11 cellular contexts compared by ENCODE assay signal in the genomic region with DNA sequence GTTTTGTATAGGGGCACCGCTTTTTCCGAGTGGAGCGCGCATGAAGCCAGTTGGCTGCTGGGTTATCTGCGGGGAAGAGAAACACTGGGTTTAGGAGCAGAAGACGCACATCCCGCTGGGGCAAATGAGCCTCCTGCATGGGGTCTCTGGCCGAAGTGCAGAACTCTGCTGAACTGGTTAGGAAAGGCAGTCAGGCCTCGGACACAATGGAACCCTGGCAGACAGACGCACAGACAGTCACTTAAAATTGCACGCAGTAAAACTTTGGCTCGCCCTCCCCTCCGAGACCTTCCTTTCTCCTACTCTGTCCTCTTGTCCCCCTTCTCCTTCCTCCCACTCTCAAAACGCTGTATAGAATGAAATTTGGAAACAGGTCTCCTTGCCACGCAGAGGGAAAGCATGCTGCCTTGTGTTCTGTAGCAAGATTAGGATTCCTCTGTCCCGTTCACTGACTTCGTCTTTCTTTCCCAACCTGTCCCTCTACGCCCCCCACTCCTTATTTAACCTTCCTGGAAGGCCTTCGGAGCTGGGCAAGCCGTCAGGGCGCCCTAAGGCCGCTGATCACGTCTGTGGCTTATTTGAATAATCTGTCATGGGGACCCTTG. TPM values are rescaled to one million over a fixed set of nuclear protein-coding genes. Genes with fewer than 3 reads are reported as not detected.
A peak's percentile ranks its signal among the peaks of the same experiment; 100 is the strongest.
DNase-seq lines count a peak whose midpoint lies in the region; ATAC-seq and TF ChIP-seq lines count a peak whose summit lies in the region.
"Had no signal": no experiment of that assay in that cellular context is flagged by ENCODE, and none has a peak within 500 bp of the region (broad histone marks: within the 10 kb centered on the region; RNA-seq: fewer than 3 reads in every experiment).

No MANE protein-coding gene starts in this region.

- TF ChIP-seq CTCF in right atrium auricular region (IDR thresholded peaks at IDR 0.05) (no peak), MCF 10A (IDR thresholded peaks at IDR 0.05; ENCODE audit: unreplicated experiment) (no peak), natural killer cell (IDR thresholded peaks at IDR 0.05) (no peak), uterus (IDR thresholded peaks at IDR 0.05) (no peak)

- H3K27ac Mint-ChIP-seq in MCF 10A (ENCODE audit: low read depth, unreplicated experiment) (peak overlapping the region; percentile 72), natural killer cell (peak overlapping the region in 1 of 2 donors; percentile 26)

- H3K36me3 ChIP-seq in right atrium auricular region = no peaks in the 10 kb centered on the region
- H3K36me3 ChIP-seq in uterus = no peaks in the 10 kb centered on the region
- H3K36me3 ChIP-seq: heart left ventricle had no signal

- H3K4me1 ChIP-seq in right atrium auricular region (peaks cover 0 to 50% of the 10 kb centered on the region in 2 donors), uterus (no peaks in the 10 kb centered on the region)

- intact Hi-C loops in Right ventricle myocardium inferior (cut with DNase I) (loop anchor here (5.0 to 10.0 kb wide), 2 partner anchors 797 to 1279 kb away; no protein-coding TSS in a partner anchor), MCF 10A (cut with micrococcal nuclease) (no loop called here), natural killer cell (cut with micrococcal nuclease) (loop anchor here (2.0 to 10.0 kb wide), 4 partner anchors 21 to 1307 kb away; a partner anchor contains a TSS), uterus (cut with DNase I; ENCODE audit: low total_unique reads) (loop anchor here (5.0 kb wide), 1 partner anchor 307 kb away; no protein-coding TSS in a partner anchor)

- H3K4me1 Mint-ChIP-seq in MCF 10A (ENCODE audit: insufficient read depth, unreplicated experiment) = peaks cover 11% of the 10 kb centered on the region
- peaks cover 35 to 57% of the 10 kb centered on the region in 2 donors for H3K4me1 Mint-ChIP-seq in natural killer cell

- DNase-seq in Right ventricle myocardium inferior (ENCODE audit: missing footprints) = peak; percentile 48
- no peak for DNase-seq in right atrium auricular region (ENCODE audit: low spot score)
- DNase-seq in MCF 10A (ENCODE audit: unreplicated experiment) = no peak
- no peak for DNase-seq in natural killer cell
- DNase-seq in uterus = peak in 1 of 2 donors; percentile 19
- DNase-seq in stimulated activated CD4-positive, alpha-beta T cell treated with anti-CD3 and anti-CD28 coated beads, Interleukin-15, amount 100 ng/mL, for 24 hours = no peak
- no peak for DNase-seq in NK-92 treated with Interleukin-12 subunit alpha and Interleukin-12 subunit beta, amount 100 ng/mL, for 24 hours (lab: John Stamatoyannopoulos, UW)
- DNase-seq: C1 segment of cervical spinal cord, retina had no signal

- TF ChIP-seq POLR2A in uterus (IDR thresholded peaks at IDR 0.05) = no peak

- H3K27me3 Mint-ChIP-seq in MCF 10A (ENCODE audit: insufficient read depth, unreplicated experiment) = no peaks in the 10 kb centered on the region
- H3K27me3 Mint-ChIP-seq in natural killer cell (ENCODE audit: low read depth in 2 of 2) = peaks cover 74 to 75% of the 10 kb centered on the region in 2 donors

- H3K36me3 Mint-ChIP-seq in MCF 10A (ENCODE audit: insufficient read depth, unreplicated experiment) (peaks cover 15% of the 10 kb centered on the region), natural killer cell (peaks cover 6% of the 10 kb centered on the region)

- BruUV-seq in MCF 10A (replicated peaks; lab: Mats Ljungman, UMichigan) = no TSS peak

- POLR2A ChIA-PET in MCF 10A (lab: Yijun Ruan, JAX) = interaction anchor here (0.6 to 5.1 kb wide), 14 partner anchors 8 to 672 kb away, joined by 3 to 65 read pairs (median 6); a partner anchor contains a TSS

- peak overlapping the region in 1 of 2 donors; percentile 11 for H3K4me3 ChIP-seq in right atrium auricular region
- H3K4me3 ChIP-seq in uterus = peak overlapping the region; percentile 58 to 66

- CTCF ChIA-PET in MCF 10A (lab: Yijun Ruan, JAX) = interaction anchor here (0.7 to 3.5 kb wide), 6 partner anchors 8 to 473 kb away, joined by 3 to 57 read pairs (median 4); a partner anchor contains a TSS

- H3K9me3 Mint-ChIP-seq in MCF 10A (ENCODE audit: unreplicated experiment) = no peaks in the 10 kb centered on the region
- no peaks in the 10 kb centered on the region for H3K9me3 Mint-ChIP-seq in natural killer cell

- peak overlapping the region; percentile 84 for H3K4me3 Mint-ChIP-seq in MCF 10A (ENCODE audit: unreplicated experiment)
- peak overlapping the region; percentile 52 for H3K4me3 Mint-ChIP-seq in natural killer cell

- ATAC-seq in Right ventricle myocardium inferior (no peak), natural killer cell (no peak), GM21515 (IDR thresholded peaks at IDR 0.05; ENCODE audit: unreplicated experiment) (no peak)
- ATAC-seq: heart left ventricle had no signal

- H3K27ac ChIP-seq in right atrium auricular region (no peak overlapping the region), uterus (peak overlapping the region; percentile 94 to 96)

- H3K9me3 ChIP-seq in right atrium auricular region = no peaks in the 10 kb centered on the region
- no peaks in the 10 kb centered on the region for H3K9me3 ChIP-seq in uterus
- H3K9me3 ChIP-seq: heart left ventricle had no signal

- peaks cover 61 to 88% of the 10 kb centered on the region in 2 donors for H3K27me3 ChIP-seq in right atrium auricular region
- no peaks in the 10 kb centered on the region for H3K27me3 ChIP-seq in uterus

RNA-seq across cellular contexts. Expression of a gene that starts 1.5 kb away (rescaled TPM):
- not detected for total RNA-seq in Right ventricle myocardium inferior
- total RNA-seq in right atrium auricular region = not detected
- total RNA-seq in MCF 10A (2022) = 6.9 and 7.6 TPM in 2 replicates
- 1 to 10 TPM in 1 of 3 donors, under 1 TPM in 2; 0.39 to 4.6 (median 0.42) TPM for total RNA-seq in natural killer cell
- 10 to 100 TPM in 3 of 4 donors, 1 to 10 TPM in 1; 2.3 to 26.4 (median 22.4) TPM for total RNA-seq in uterus

RNA-seq across cellular contexts. Expression of a gene that starts 7.4 kb away (rescaled TPM):
- total RNA-seq in Right ventricle myocardium inferior (not detected), right atrium auricular region (not detected), MCF 10A (2022) (0.29 and 0.44 TPM in 2 replicates), natural killer cell (not detected), uterus (1 to 10 TPM in 3 of 4 donors, under 1 TPM in 1; 0.26 to 9.1 (median 5.2) TPM)

RNA-seq across cellular contexts. Expression of a gene that starts 10.2 kb away (rescaled TPM):
- total RNA-seq in Right ventricle myocardium inferior (not detected), right atrium auricular region (not detected), MCF 10A (2022) (3.9 and 5.6 TPM in 2 replicates), natural killer cell (1 to 10 TPM in 2 of 3 donors, under 1 TPM in 1; 0.82 to 3.3 (median 2.2) TPM), uterus (100 to 1,000 TPM in 1 of 4 donors, 10 to 100 TPM in 3; 50.0 to 114 (median 69.0) TPM)

RNA-seq across cellular contexts. Expression of a gene that starts 11.5 kb away (rescaled TPM):
- total RNA-seq in Right ventricle myocardium inferior (not detected), right atrium auricular region (under 1 TPM; 0.28 to 0.30 TPM), MCF 10A (2022) (8.2 and 14.0 TPM in 2 replicates), natural killer cell (under 1 TPM; 0.32 to 0.78 (median 0.35) TPM), uterus (10 to 100 TPM in 2 of 4 donors, 1 to 10 TPM in 2; 1.0 to 34.5 (median 19.0) TPM)

RNA-seq across cellular contexts. Expression of a gene that starts 16.3 kb away (rescaled TPM):
- total RNA-seq in Right ventricle myocardium inferior (not detected), right atrium auricular region (not detected), MCF 10A (2022) (0.96 and 2.0 TPM in 2 replicates), natural killer cell (under 1 TPM; 0.28 to 0.65 (median 0.43) TPM), uterus (10 to 100 TPM in 3 of 4 donors, 1 to 10 TPM in 1; 1.8 to 19.1 (median 15.4) TPM)
- total RNA-seq: heart left ventricle had no signal

Comparison
In these comparisons a context has a peak if more than half of its experiments do, and no peak if none do; other contexts are left out.
1. H3K27ac ChIP-seq: peak in uterus (2 of 2); none in right atrium auricular region (0 of 2).